1 cellular context compared by ENCODE assay signal in the genomic region with DNA sequence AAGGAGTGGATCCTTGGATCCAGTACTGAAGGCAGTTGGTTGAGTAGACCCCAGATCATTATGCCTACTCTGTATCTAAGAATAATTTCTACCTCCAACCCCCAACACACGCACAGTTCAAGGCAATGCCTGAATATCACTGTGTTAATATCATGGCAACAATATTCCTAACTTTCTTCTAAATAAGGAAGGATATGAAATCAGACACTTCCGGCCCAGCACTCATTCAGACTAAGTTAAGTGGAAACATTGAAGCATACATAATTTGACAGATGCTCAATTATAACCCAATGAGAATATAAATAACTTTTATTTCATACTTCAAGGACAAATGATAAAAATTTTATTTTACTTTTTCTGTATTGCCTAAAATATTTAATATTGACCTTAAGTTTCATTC.
TF ChIP-seq lines count a peak whose summit lies in the region.

No MANE protein-coding gene starts in this region.

TF ChIP-seq in IMR-90, 13 proteins besides CTCF, POLR2A, EP300 and RAD21:
- TF ChIP-seq RCOR1 (IDR thresholded peaks at IDR 0.05; ENCODE audit: insufficient replicate concordance, low read length), result no peak
- no peak for TF ChIP-seq RFX5 (IDR thresholded peaks at IDR 0.05; ENCODE audit: low read depth, low read length)
- no peak for TF ChIP-seq MXI1 (IDR thresholded peaks at IDR 0.05; ENCODE audit: borderline replicate concordance, low read depth, low read length)
- TF ChIP-seq CHD1 (IDR thresholded peaks at IDR 0.05; ENCODE audit: low read depth, low read length), result no peak
- TF ChIP-seq SMC3 (IDR thresholded peaks at IDR 0.05; ENCODE audit: low read depth, low read length), result no peak
- TF ChIP-seq NFE2L2 (IDR thresholded peaks at IDR 0.05; ENCODE audit: low read depth, low read length), result no peak
- TF ChIP-seq, protein P1, sequence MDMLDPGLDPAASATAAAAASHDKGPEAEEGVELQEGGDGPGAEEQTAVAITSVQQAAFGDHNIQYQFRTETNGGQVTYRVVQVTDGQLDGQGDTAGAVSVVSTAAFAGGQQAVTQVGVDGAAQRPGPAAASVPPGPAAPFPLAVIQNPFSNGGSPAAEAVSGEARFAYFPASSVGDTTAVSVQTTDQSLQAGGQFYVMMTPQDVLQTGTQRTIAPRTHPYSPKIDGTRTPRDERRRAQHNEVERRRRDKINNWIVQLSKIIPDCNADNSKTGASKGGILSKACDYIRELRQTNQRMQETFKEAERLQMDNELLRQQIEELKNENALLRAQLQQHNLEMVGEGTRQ (IDR thresholded peaks at IDR 0.05; ENCODE audit: low read depth, low read length), result no peak
- TF ChIP-seq FOS (IDR thresholded peaks at IDR 0.05; ENCODE audit: low read depth, low read length), result no peak
- TF ChIP-seq BHLHE40 (IDR thresholded peaks at IDR 0.05; ENCODE audit: low read depth, low read length), result no peak
- no peak for TF ChIP-seq CEBPB (IDR thresholded peaks at IDR 0.05; ENCODE audit: low read depth, low read length)
